8 cellular contexts compared by ENCODE assay signal in genomic region chr1:7783826-7784491, GRCh38. TPM values are rescaled to one million over a fixed set of nuclear protein-coding genes. Genes with fewer than 3 reads are reported as not detected.
DNase-seq lines count a peak whose midpoint lies in the region; ATAC-seq and TF ChIP-seq lines count a peak whose summit lies in the region.

PER3 (plus strand) TSS chr1:7784291; CDS start chr1:7784878, 587 bp downstream.

- H3K27me3 ChIP-seq in right atrium auricular region: no peaks in the 10 kb centered on the region
- no peaks in the 10 kb centered on the region for H3K27me3 ChIP-seq in psoas muscle (ENCODE audit: insufficient read depth in 3 of 3, low read length in 2 of 3)

- WGBS in psoas muscle, 3 donors: 0 to 1% (median 0%) methylated on average over 29 to 90 of the region's 90 CpGs

- H3K36me3 ChIP-seq in right atrium auricular region: peaks cover 24% of the 10 kb centered on the region
- peaks cover 6 to 60% of the 10 kb centered on the region in 2 donors for H3K36me3 ChIP-seq in psoas muscle (ENCODE audit: insufficient read depth in 1 of 2, low read depth in 1 of 2)

- ATAC-seq in HG02840 (IDR thresholded peaks at IDR 0.05; ENCODE audit: low FRiP score, unreplicated experiment) (peak; percentile 92), psoas muscle (peak; percentile 93 to 97 (median 94))

- intact Hi-C loops in psoas muscle (cut with DNase I): loop anchor here in 1 of 2 donors (10.0 kb wide), 1 partner anchor 121 kb away; no protein-coding TSS in a partner anchor

- no peak for TF ChIP-seq CTCF in right atrium auricular region (IDR thresholded peaks at IDR 0.05)
- TF ChIP-seq CTCF in psoas muscle (IDR thresholded peaks at IDR 0.05): no peak

- H3K4me1 ChIP-seq in right atrium auricular region (peaks cover 0 to 34% of the 10 kb centered on the region in 2 donors), psoas muscle (peaks cover 17% of the 10 kb centered on the region)

- peak within 1 kb of the TSS; percentile 97 to 98 for H3K27ac ChIP-seq in right atrium auricular region
- H3K27ac ChIP-seq in psoas muscle: peak within 1 kb of the TSS; percentile 96

- H3K9me3 ChIP-seq in right atrium auricular region (no peaks in the 10 kb centered on the region), psoas muscle (no peaks in the 10 kb centered on the region)

- H3K4me3 ChIP-seq in right atrium auricular region: peak within 1 kb of the TSS; percentile 70 to 74
- H3K4me3 ChIP-seq in psoas muscle: peak within 1 kb of the TSS; percentile 89

- peak; percentile 27 for TF ChIP-seq POLR2A in GM15510 (IDR thresholded peaks at IDR 0.05; ENCODE audit: borderline replicate concordance, extremely low read depth, insufficient read length)

- DNase-seq in NCI-H1436 treated with DMSO at 0.1 percent for 48 hours (lab: John Stamatoyannopoulos, UW): peak; percentile 95
- DNase-seq in T-helper 2 cell: peak; percentile 85 to 94 (median 87)
- peak; percentile 54 to 99 (median 97) for DNase-seq in anterior cingulate cortex (lab: John Stamatoyannopoulos, UW)
- peak; percentile 98 for DNase-seq in right atrium auricular region (ENCODE audit: low spot score)
- peak; percentile 99 for DNase-seq in psoas muscle
- peak; percentile 97 for DNase-seq in ureter (ENCODE audit: low spot score)

RNA-seq across cellular contexts. Expression of gene PER3, which starts in this region (rescaled TPM):
- total RNA-seq in right atrium auricular region (10 to 100 TPM; 11.7 to 17.8 TPM), psoas muscle (10 to 100 TPM in 3 of 4 donors, 1 to 10 TPM in 1; 4.8 to 15.1 (median 10.5) TPM), ureter (33.3 TPM)
- polyA plus RNA-seq in psoas muscle: 1 to 10 TPM; 1.4 to 2.0 (median 1.8) TPM

Comparison
In these comparisons a context has a peak if more than half of its experiments do, and no peak if none do; other contexts are left out.
1. Peak in every context shown above with its lines: DNase-seq, ATAC-seq, H3K4me3 ChIP-seq and H3K27ac ChIP-seq.